ENCODE assay signal across 26 cellular contexts in the genomic region with DNA sequence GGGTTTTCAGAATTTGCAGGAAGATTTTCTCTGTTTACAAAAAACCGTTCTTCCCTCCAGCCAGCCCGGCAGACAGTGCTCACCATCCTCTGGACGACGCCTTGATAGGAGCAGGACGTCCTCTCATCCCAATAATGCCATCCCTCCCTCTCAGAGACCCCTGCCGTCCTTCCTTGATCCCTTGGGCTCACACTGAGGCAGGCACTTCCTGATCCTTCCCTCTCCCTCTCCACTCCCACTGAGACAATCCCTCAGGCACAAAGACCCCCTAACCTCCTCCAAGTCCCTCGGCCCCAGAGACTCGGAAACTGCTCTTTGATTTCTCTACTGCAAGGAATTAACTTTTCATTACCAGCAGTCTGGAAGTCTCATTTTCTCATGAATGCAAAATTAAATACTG. TPM values are rescaled to one million over a fixed set of nuclear protein-coding genes. Genes with fewer than 3 reads are reported as not detected.
"Had no signal": no experiment of that assay in that cellular context is flagged by ENCODE, and none has a peak within 500 bp of the region (broad histone marks: within the 10 kb centered on the region; RNA-seq: fewer than 3 reads in every experiment).

No MANE protein-coding gene starts in this region.

- H3K9me3 ChIP-seq: MG63 had no signal

- H3K4me3 Mint-ChIP-seq: activated CD8-positive, alpha-beta T cell treated with anti-CD3 and anti-CD28 coated beads, Interleukin-2, amount 10 ng/mL, durations not matched to agents 7 days and 5 days; activated naive CD4-positive, alpha-beta T cell treated with anti-CD3 and anti-CD28 coated beads for 36 hours; activated naive CD8-positive, alpha-beta T cell; T-cell had no signal

- H3K27me3 ChIP-seq: brain microvascular endothelial cell, cardiac muscle cell, MG63 had no signal

- H3K27ac Mint-ChIP-seq: activated CD8-positive, alpha-beta T cell treated with anti-CD3 and anti-CD28 coated beads, Interleukin-2, amount 10 ng/mL, durations not matched to agents 7 days and 5 days; activated naive CD4-positive, alpha-beta T cell treated with anti-CD3 and anti-CD28 coated beads for 36 hours; activated naive CD8-positive, alpha-beta T cell; T-cell had no signal

- H3K9me3 Mint-ChIP-seq: activated naive CD4-positive, alpha-beta T cell treated with anti-CD3 and anti-CD28 coated beads for 36 hours had no signal

- H3K27ac ChIP-seq: brain microvascular endothelial cell, cardiac muscle cell, WERI-Rb-1 had no signal

- H3K36me3 ChIP-seq: brain microvascular endothelial cell, cardiac muscle cell, MG63, WERI-Rb-1 had no signal

- H3K4me1 Mint-ChIP-seq: T-cell had no signal

- H3K36me3 Mint-ChIP-seq: activated naive CD8-positive, alpha-beta T cell; T-cell had no signal

- FAIRE-seq: astrocyte had no signal

- H3K4me3 ChIP-seq: cardiac muscle cell, MG63 had no signal

- ATAC-seq: activated CD4-positive, CD25-positive, alpha-beta regulatory T cell treated with anti-CD3 and anti-CD28 coated beads, Interleukin-2, amount 50 U/mL, for 24 hours; activated CD8-positive, alpha-beta T cell treated with anti-CD3 and anti-CD28 coated beads, Interleukin-2, amount 10 ng/mL, durations not matched to agents 7 days and 5 days; T-cell had no signal

- DNase-seq: activated CD4-positive, alpha-beta T cell treated with anti-CD3 and anti-CD28 coated beads for 4 hours; activated CD8-positive, alpha-beta memory T cell treated with anti-CD3 and anti-CD28 coated beads, Interleukin-2, amount 50 U/mL, for 48 hours; activated CD8-positive, alpha-beta T cell treated with anti-CD3 and anti-CD28 coated beads, Interleukin-2, amount 10 ng/mL, durations not matched to agents 7 days and 5 days; activated effector memory CD4-positive, alpha-beta T cell treated with Interleukin-2 at 50 U/mL for 16 hours; activated naive CD4-positive, alpha-beta T cell treated with anti-CD3 and anti-CD28 coated beads for 36 hours; activated T-cell treated with anti-CD3 and anti-CD28 coated beads, Interleukin-2, amount 50 U/mL, for 1 hour; amygdala; brain microvascular endothelial cell; MG63; NCI-H1105; NCI-H1436; NCI-H1694 treated with DMSO at 0.1 percent for 48 hours; NCI-H2029 treated with DMSO at 0.1 percent for 48 hours; NCI-H345; NCI-H510A; NCI-H526 treated with DMSO at 0.1 percent for 48 hours; NCI-H82; SIG-M5; T-cell; T-helper 2 cell; WERI-Rb-1 had no signal

RNA-seq across cellular contexts. Expression of a gene that starts 42.5 kb away (rescaled TPM):
- total RNA-seq: activated CD8-positive, alpha-beta T cell treated with anti-CD3 and anti-CD28 coated beads, Interleukin-2, amount 10 ng/mL, durations not matched to agents 7 days and 5 days; activated naive CD4-positive, alpha-beta T cell treated with anti-CD3 and anti-CD28 coated beads for 36 hours; astrocyte; OCI-LY7; T-cell had no signal
